Comparison of ENCODE assay signal across 17 cellular contexts in genomic region chr11:1756024-1756561, GRCh38. TPM values are rescaled to one million over a fixed set of nuclear protein-coding genes. Genes with fewer than 3 reads are reported as not detected.
DNase-seq lines count a peak whose midpoint lies in the region; ATAC-seq and TF ChIP-seq lines count a peak whose summit lies in the region.
"Had no signal": no experiment of that assay in that cellular context is flagged by ENCODE, and none has a peak within 500 bp of the region (broad histone marks: within the 10 kb centered on the region; RNA-seq: fewer than 3 reads in every experiment).

No MANE protein-coding gene starts in this region.

- CTCF ChIA-PET in CD4-positive, alpha-beta memory T cell (lab: Charles Lee; ENCODE audit: partially characterized antibody) = interaction anchor here (1.9 kb wide), 1 partner anchor 9 kb away, joined by 6 read pairs; no protein-coding TSS in a partner anchor

- peak overlapping the region; percentile 100 for H3K4me2 ChIP-seq in Loucy (ENCODE audit: low read depth, low read length, poor library complexity, severe bottlenecking)

- no peaks in the 10 kb centered on the region for H3K9me3 Mint-ChIP-seq in CD4-positive, alpha-beta memory T cell

- H3K4me1 ChIP-seq in CD4-positive, alpha-beta memory T cell (ENCODE audit: insufficient read depth, low read length) = peaks cover 62% of the 10 kb centered on the region
- H3K4me1 ChIP-seq in Loucy (ENCODE audit: insufficient read depth, low read length, poor library complexity, severe bottlenecking) (peaks cover 97% of the 10 kb centered on the region), heart right ventricle (peaks cover 35 to 90% (median 79%) of the 10 kb centered on the region in 9 donors)

- no peaks in the 10 kb centered on the region for H3K9me2 ChIP-seq in Loucy (replicated peaks; ENCODE audit: low read depth, low read length)

- POLR2A ChIA-PET in CD4-positive, alpha-beta memory T cell (lab: Charles Lee; ENCODE audit: partially characterized antibody) = no interaction called here

- WGBS in heart right ventricle, 2 donors = 49 to 57% methylated on average over 8 of the region's 8 CpGs

- H3K9ac ChIP-seq in Loucy (ENCODE audit: low read depth, low read length, poor library complexity, severe bottlenecking) = peak overlapping the region; percentile 99

- H3K79me2 ChIP-seq in Loucy (ENCODE audit: insufficient read depth, low read length) = peaks cover 85% of the 10 kb centered on the region

- H3K4me3 Mint-ChIP-seq in CD4-positive, alpha-beta memory T cell = peak overlapping the region; percentile 7 to 67 (median 56)

- peaks cover 10% of the 10 kb centered on the region for H3K36me3 ChIP-seq in CD4-positive, alpha-beta memory T cell (ENCODE audit: insufficient read depth, low read length)
- H3K36me3 ChIP-seq in Loucy (ENCODE audit: insufficient read depth, low read length) (no peaks in the 10 kb centered on the region; the same call in 1 of the 2 replicates), heart right ventricle (peaks cover 0 to 92% (median 44%) of the 10 kb centered on the region in 9 donors)

- no peak overlapping the region for H3K27ac ChIP-seq in CD4-positive, alpha-beta memory T cell (ENCODE audit: low read depth, low read length)
- H3K27ac ChIP-seq in heart right ventricle = peak overlapping the region; percentile 10 to 98 (median 78)

- peak overlapping the region in 3 of 7 donors; percentile 27 to 57 (median 32) for H3K27ac Mint-ChIP-seq in CD4-positive, alpha-beta memory T cell

- intact Hi-C loops in CD4-positive, alpha-beta memory T cell (cut with micrococcal nuclease) = no loop called here
- intact Hi-C loops in heart right ventricle (cut with DNase I) = loop anchor here in 3 of 10 donors (5.0 to 10.0 kb wide), 3 partner anchors 49 to 546 kb away; partner anchors contain the start of genes C11orf21 (in 1 of the 3) and TSPAN32 (in 1 of the 3)

- H3K27me3 ChIP-seq in CD4-positive, alpha-beta memory T cell (ENCODE audit: insufficient read depth, low read length) = no peaks in the 10 kb centered on the region
- H3K27me3 ChIP-seq in Loucy (ENCODE audit: insufficient read depth, low read length, poor library complexity, severe bottlenecking) (no peaks in the 10 kb centered on the region), heart right ventricle (no peaks in the 10 kb centered on the region)
- H3K27me3 ChIP-seq: dorsolateral prefrontal cortex, Peyer's patch had no signal

- H4K20me1 ChIP-seq in Loucy (ENCODE audit: insufficient read depth, low read length, poor library complexity, severe bottlenecking) = no peaks in the 10 kb centered on the region

- peaks cover 10 to 24% of the 10 kb centered on the region in 2 donors for H3K36me3 Mint-ChIP-seq in CD4-positive, alpha-beta memory T cell

- no peak for TF ChIP-seq CTCF in Loucy (conservative IDR thresholded peaks at IDR 0.05; ENCODE audit: low read length)
- no peak for TF ChIP-seq CTCF in heart right ventricle (IDR thresholded peaks at IDR 0.05)
- no peak for TF ChIP-seq CTCF in omental fat pad (IDR thresholded peaks at IDR 0.05)

- no peaks in the 10 kb centered on the region for H3K9me3 ChIP-seq in CD4-positive, alpha-beta memory T cell (ENCODE audit: control insufficient read depth in 1 of 2, low read length in 2 of 2)
- H3K9me3 ChIP-seq in Loucy (ENCODE audit: insufficient read depth, low read depth, low read length) (no peaks in the 10 kb centered on the region), heart right ventricle (no peaks in the 10 kb centered on the region)
- H3K9me3 ChIP-seq: Peyer's patch had no signal

- no peak overlapping the region for H3K4me3 ChIP-seq in CD4-positive, alpha-beta memory T cell (ENCODE audit: low read length in 2 of 2)
- peak overlapping the region; percentile 95 for H3K4me3 ChIP-seq in Loucy (ENCODE audit: low read length, poor library complexity, severe bottlenecking)
- no peak overlapping the region for H3K4me3 ChIP-seq in heart right ventricle
- H3K4me3 ChIP-seq: Peyer's patch had no signal

- no peak overlapping the region for H2AFZ ChIP-seq in Loucy (ENCODE audit: low read length)

- H3F3A ChIP-seq in Loucy (ENCODE audit: low read depth) = peaks cover 10% of the 10 kb centered on the region; the same call in 1 of the 2 replicates

- H3K27me3 Mint-ChIP-seq in CD4-positive, alpha-beta memory T cell = no peaks in the 10 kb centered on the region

- ATAC-seq in heart right ventricle (peak in 2 of 8 donors; percentile 3 to 7), omental fat pad (ENCODE audit: low FRiP score) (peak; percentile 3), HG02763 (IDR thresholded peaks at IDR 0.05; ENCODE audit: unreplicated experiment) (no peak), GM21367 (IDR thresholded peaks at IDR 0.05; ENCODE audit: unreplicated experiment) (no peak), GM21825 (IDR thresholded peaks at IDR 0.05; ENCODE audit: unreplicated experiment) (no peak)

- DNase-seq in CD4-positive, alpha-beta memory T cell = no peak
- DNase-seq in heart right ventricle (peak in 1 of 2 donors; percentile 39), omental fat pad (ENCODE audit: low spot score) (no peak), MV-4-11 (lab: John Stamatoyannopoulos, UW) (no peak)
- DNase-seq: activated CD8-positive, alpha-beta memory T cell treated with anti-CD3 and anti-CD28 coated beads for 24 hours; amygdala; NCI-H1417 treated with DMSO at 0.1 percent for 48 hours; Peyer's patch had no signal

- peaks cover 12 to 64% (median 42%) of the 10 kb centered on the region in 4 donors for H3K4me1 Mint-ChIP-seq in CD4-positive, alpha-beta memory T cell

RNA-seq across cellular contexts. Expression of gene IFITM10, which starts 5.7 kb away (rescaled TPM):
- total RNA-seq in CD4-positive, alpha-beta memory T cell = 1 to 10 TPM; 1.6 to 1.8 TPM
- polyA plus RNA-seq in CD4-positive, alpha-beta memory T cell = not detected
- 1 to 10 TPM in 4 of 10 donors, under 1 TPM in 6; 0.18 to 2.4 (median 0.42) TPM for total RNA-seq in heart right ventricle
- polyA plus RNA-seq in heart right ventricle = under 1 TPM; 0.07 to 0.80 TPM
- total RNA-seq in omental fat pad = 1 to 10 TPM in 3 of 4 donors, under 1 TPM in 1; 0.79 to 2.3 (median 1.6) TPM

RNA-seq across cellular contexts. Expression of gene CTSD, which starts 7.6 kb away (rescaled TPM):
- 100 to 1,000 TPM; 206 to 214 TPM for total RNA-seq in CD4-positive, alpha-beta memory T cell
- polyA plus RNA-seq in CD4-positive, alpha-beta memory T cell = 100 to 1,000 TPM; 122 to 137 TPM
- total RNA-seq in heart right ventricle (1,000 to 10,000 TPM in 2 of 10 donors, 100 to 1,000 TPM in 8; 501 to 1,070 (median 786) TPM), omental fat pad (1,000 to 10,000 TPM in 1 of 4 donors, 100 to 1,000 TPM in 3; 359 to 1,165 (median 624) TPM)
- polyA plus RNA-seq in heart right ventricle = 100 to 1,000 TPM; 431 to 976 TPM

RNA-seq across cellular contexts. Expression of gene KRTAP5-6, which starts 59.1 kb away (rescaled TPM):
- total RNA-seq in CD4-positive, alpha-beta memory T cell = not detected
- not detected for polyA plus RNA-seq in CD4-positive, alpha-beta memory T cell
- total RNA-seq in heart right ventricle (not detected), omental fat pad (not detected)
- polyA plus RNA-seq in heart right ventricle = not detected
- total RNA-seq: fibroblast of lung, mononuclear cell, NCI-H460, Peyer's patch, pulmonary artery endothelial cell had no signal
- polyA plus RNA-seq: fibroblast of lung had no signal
